Comparison of ENCODE assay signal across 8 cellular contexts in genomic region chr19:46859637-46860124, GRCh38. TPM values are rescaled to one million over a fixed set of nuclear protein-coding genes. Genes with fewer than 3 reads are reported as not detected.
DNase-seq lines count a peak whose midpoint lies in the region; ATAC-seq lines count a peak whose summit lies in the region.

No MANE protein-coding gene starts in this region.

- H3K4me3 ChIP-seq in right cardiac atrium (ENCODE audit: low read length) (no peak overlapping the region), skin epidermis (peak overlapping the region in 6 of 7 experiments; percentile 85 to 97 (median 93))

- no peaks in the 10 kb centered on the region for H3K27me3 ChIP-seq in right cardiac atrium (ENCODE audit: control insufficient read depth, insufficient read depth)

- 13% methylated on average over 18 of the region's 18 CpGs for WGBS in right cardiac atrium

- H3K27ac ChIP-seq in right cardiac atrium (ENCODE audit: low read length): peak overlapping the region; percentile 66
- H3K27ac ChIP-seq in skin epidermis: peak overlapping the region in 13 of 21 experiments; percentile 2 to 100 (median 96)

- H3K9me3 Mint-ChIP-seq in activated T-helper 1 cell treated with anti-CD3 and anti-CD28 coated beads, Interleukin-12 subunit alpha, Interleukin-12 subunit beta, Interleukin-2, Interleukin-4 antibody, amounts not matched to agents 30 ng/mL and 10 ng/mL and 1 ng/mL, durations not matched to agents 14 hours and 24 hours and 36 hours: peaks cover 4% of the 10 kb centered on the region

- intact Hi-C loops in activated T-helper 1 cell treated with anti-CD3 and anti-CD28 coated beads, Interleukin-12 subunit alpha, Interleukin-12 subunit beta, Interleukin-2, Interleukin-4 antibody, amounts not matched to agents 30 ng/mL and 10 ng/mL and 1 ng/mL, durations not matched to agents 14 hours and 24 hours and 36 hours (cut with micrococcal nuclease): loop anchor here (1.0 to 10.0 kb wide), 11 partner anchors 8 to 1685 kb away; partner anchors contain the start of genes BLOC1S3, INAFM1, NAPA and PRKD2
- intact Hi-C loops in right cardiac atrium (cut with DNase I): loop anchor here (2.0 to 10.0 kb wide), 5 partner anchors 55 to 133 kb away; no protein-coding TSS in a partner anchor

- H3K27me3 Mint-ChIP-seq in activated T-helper 1 cell treated with anti-CD3 and anti-CD28 coated beads, Interleukin-12 subunit alpha, Interleukin-12 subunit beta, Interleukin-2, Interleukin-4 antibody, amounts not matched to agents 30 ng/mL and 10 ng/mL and 1 ng/mL, durations not matched to agents 14 hours and 24 hours and 36 hours (ENCODE audit: insufficient read depth): no peaks in the 10 kb centered on the region

- peak overlapping the region; percentile 92 for H3K4me3 Mint-ChIP-seq in activated T-helper 1 cell treated with anti-CD3 and anti-CD28 coated beads, Interleukin-12 subunit alpha, Interleukin-12 subunit beta, Interleukin-2, Interleukin-4 antibody, amounts not matched to agents 30 ng/mL and 10 ng/mL and 1 ng/mL, durations not matched to agents 14 hours and 24 hours and 36 hours

- peaks cover 19% of the 10 kb centered on the region for H3K4me1 Mint-ChIP-seq in activated T-helper 1 cell treated with anti-CD3 and anti-CD28 coated beads, Interleukin-12 subunit alpha, Interleukin-12 subunit beta, Interleukin-2, Interleukin-4 antibody, amounts not matched to agents 30 ng/mL and 10 ng/mL and 1 ng/mL, durations not matched to agents 14 hours and 24 hours and 36 hours (ENCODE audit: low read depth)

- H3K9me3 ChIP-seq in right cardiac atrium (ENCODE audit: control insufficient read depth, low read length): no peaks in the 10 kb centered on the region

- DNase-seq in NCI-H1436 (lab: John Stamatoyannopoulos, UW) (peak; percentile 82), NCI-H1436 treated with DMSO at 0.1 percent for 48 hours (lab: John Stamatoyannopoulos, UW) (no peak), NCI-H1417 treated with DMSO at 0.1 percent for 48 hours (lab: John Stamatoyannopoulos, UW) (peak; percentile 78), right cardiac atrium (peak; percentile 79 to 88 (median 87))
- no peak for DNase-seq in activated T-helper 1 cell treated with anti-CD3 and anti-CD28 coated beads, Interleukin-12 subunit alpha, Interleukin-12 subunit beta, Interleukin-2, Interleukin-4 antibody, amounts not matched to agents 30 ng/mL and 10 ng/mL and 1 ng/mL, durations not matched to agents 14 hours and 24 hours and 36 hours (ENCODE audit: low spot score)
- DNase-seq in activated CD4-positive, CD25-positive, alpha-beta regulatory T cell (lab: John Stamatoyannopoulos, UW): no peak

- H3K4me1 ChIP-seq in right cardiac atrium (ENCODE audit: control insufficient read depth, insufficient read depth, low read length): peaks cover 9% of the 10 kb centered on the region

- H3K36me3 Mint-ChIP-seq in activated T-helper 1 cell treated with anti-CD3 and anti-CD28 coated beads, Interleukin-12 subunit alpha, Interleukin-12 subunit beta, Interleukin-2, Interleukin-4 antibody, amounts not matched to agents 30 ng/mL and 10 ng/mL and 1 ng/mL, durations not matched to agents 14 hours and 24 hours and 36 hours (ENCODE audit: low read depth): peaks cover 4% of the 10 kb centered on the region

- ATAC-seq in right cardiac atrium (no peak), GM18861 (IDR thresholded peaks at IDR 0.05; ENCODE audit: unreplicated experiment) (no peak)

- H3K27ac Mint-ChIP-seq in activated T-helper 1 cell treated with anti-CD3 and anti-CD28 coated beads, Interleukin-12 subunit alpha, Interleukin-12 subunit beta, Interleukin-2, Interleukin-4 antibody, amounts not matched to agents 30 ng/mL and 10 ng/mL and 1 ng/mL, durations not matched to agents 14 hours and 24 hours and 36 hours: peak overlapping the region; percentile 97

RNA-seq across cellular contexts. Expression of gene ARHGAP35, which starts 1.1 kb away (rescaled TPM):
- 22.4 and 22.6 TPM in 2 replicates for total RNA-seq in activated T-helper 1 cell treated with anti-CD3 and anti-CD28 coated beads, Interleukin-12 subunit alpha, Interleukin-12 subunit beta, Interleukin-2, Interleukin-4 antibody, amounts not matched to agents 30 ng/mL and 10 ng/mL and 1 ng/mL, durations not matched to agents 14 hours and 24 hours and 36 hours
- 10 to 100 TPM; 71.5 to 85.6 (median 77.1) TPM for total RNA-seq in right cardiac atrium
- 46.6 TPM for polyA plus RNA-seq in right cardiac atrium

RNA-seq across cellular contexts. Expression of gene AP2S1, which starts 9.0 kb away (rescaled TPM):
- 96.4 and 98.1 TPM in 2 replicates for total RNA-seq in activated T-helper 1 cell treated with anti-CD3 and anti-CD28 coated beads, Interleukin-12 subunit alpha, Interleukin-12 subunit beta, Interleukin-2, Interleukin-4 antibody, amounts not matched to agents 30 ng/mL and 10 ng/mL and 1 ng/mL, durations not matched to agents 14 hours and 24 hours and 36 hours
- total RNA-seq in right cardiac atrium: 100 to 1,000 TPM in 1 of 4 donors, 10 to 100 TPM in 3; 83.0 to 102 (median 93.9) TPM
- 90.5 TPM for polyA plus RNA-seq in right cardiac atrium

Comparison
In these comparisons a context has a peak if more than half of its experiments do, and no peak if none do; other contexts are left out.
1. DNase-seq: peak in NCI-H1436 (single experiment), NCI-H1417 treated with DMSO at 0.1 percent for 48 hours (single experiment) and right cardiac atrium (3 of 3); none in NCI-H1436 treated with DMSO at 0.1 percent for 48 hours (single experiment), activated T-helper 1 cell treated with anti-CD3 and anti-CD28 coated beads, Interleukin-12 subunit alpha, Interleukin-12 subunit beta, Interleukin-2, Interleukin-4 antibody, amounts not matched to agents 30 ng/mL and 10 ng/mL and 1 ng/mL, durations not matched to agents 14 hours and 24 hours and 36 hours (single experiment) and activated CD4-positive, CD25-positive, alpha-beta regulatory T cell (0 of 4).